In genomic region chr7:5420108-5420840, GRCh38 we compare ENCODE assay signal across 8 cellular contexts. TPM values are rescaled to one million over a fixed set of nuclear protein-coding genes. Genes with fewer than 3 reads are reported as not detected.
A peak's percentile ranks its signal among the peaks of the same experiment; 100 is the strongest.
DNase-seq lines count a peak whose midpoint lies in the region; ATAC-seq, FAIRE-seq and TF ChIP-seq lines count a peak whose summit lies in the region.

No MANE protein-coding gene starts in this region.

- H3K9me3 ChIP-seq in astrocyte (ENCODE audit: insufficient read depth, low read depth, low read length) (no peaks in the 10 kb centered on the region), small intestine (ENCODE audit: control insufficient read depth, low read depth) (no peaks in the 10 kb centered on the region)

- H4K20me1 ChIP-seq in astrocyte (ENCODE audit: insufficient read depth, low read length): peaks cover 59% of the 10 kb centered on the region

- H3K4me1 ChIP-seq in astrocyte (ENCODE audit: insufficient read depth, low read length) (peaks cover 25% of the 10 kb centered on the region), small intestine (ENCODE audit: control insufficient read depth in 2 of 2, insufficient read depth in 1 of 2, low read depth in 1 of 2, low read length in 1 of 2) (peaks cover 0 to 3% of the 10 kb centered on the region in 2 donors)

- peaks cover 29% of the 10 kb centered on the region for H3K4me1 Mint-ChIP-seq in activated naive CD4-positive, alpha-beta T cell treated with anti-CD3 and anti-CD28 coated beads for 36 hours (ENCODE audit: low read depth)
- peaks cover 13% of the 10 kb centered on the region for H3K4me1 Mint-ChIP-seq in astrocyte (ENCODE audit: low read depth, unreplicated experiment)

- ATAC-seq in HG03139 (IDR thresholded peaks at IDR 0.05; ENCODE audit: unreplicated experiment) (no peak), GM21619 (IDR thresholded peaks at IDR 0.05; ENCODE audit: unreplicated experiment) (no peak)

- H3K4me3 ChIP-seq in astrocyte (ENCODE audit: insufficient read depth, low read depth, low read length) (peak overlapping the region; percentile 99), small intestine (ENCODE audit: low read depth in 1 of 2, low read length in 2 of 2) (peak overlapping the region; percentile 85 to 91)

- H3K36me3 Mint-ChIP-seq in activated naive CD4-positive, alpha-beta T cell treated with anti-CD3 and anti-CD28 coated beads for 36 hours (ENCODE audit: low read depth): no peaks in the 10 kb centered on the region
- H3K36me3 Mint-ChIP-seq in astrocyte (ENCODE audit: low read depth, unreplicated experiment): peaks cover 1% of the 10 kb centered on the region

- H3K36me3 ChIP-seq in astrocyte (ENCODE audit: insufficient read depth, low read length) (no peaks in the 10 kb centered on the region), small intestine (ENCODE audit: control insufficient read depth in 2 of 2, insufficient read depth in 2 of 2, low read length in 2 of 2) (no peaks in the 10 kb centered on the region)

- intact Hi-C loops in activated naive CD4-positive, alpha-beta T cell treated with anti-CD3 and anti-CD28 coated beads for 36 hours (cut with micrococcal nuclease): loop anchor here (5.0 kb wide), 1 partner anchor 282 kb away; no protein-coding TSS in a partner anchor

- FAIRE-seq in astrocyte (lab: Jason Lieb, UNC): no peak
- FAIRE-seq in small intestine (lab: Jason Lieb, UNC): no peak

- H3K9me3 Mint-ChIP-seq in activated naive CD4-positive, alpha-beta T cell treated with anti-CD3 and anti-CD28 coated beads for 36 hours: no peaks in the 10 kb centered on the region
- H3K9me3 Mint-ChIP-seq in astrocyte (ENCODE audit: unreplicated experiment): no peaks in the 10 kb centered on the region

- H3K4me2 ChIP-seq in astrocyte (ENCODE audit: low read length): peak overlapping the region; percentile 98

- H3K27ac Mint-ChIP-seq in activated naive CD4-positive, alpha-beta T cell treated with anti-CD3 and anti-CD28 coated beads for 36 hours: no peak overlapping the region
- H3K27ac Mint-ChIP-seq in astrocyte (ENCODE audit: unreplicated experiment): peak overlapping the region; percentile 87

- H3K27me3 ChIP-seq in astrocyte (ENCODE audit: insufficient read depth, low read length): no peaks in the 10 kb centered on the region
- no peaks in the 10 kb centered on the region for H3K27me3 ChIP-seq in small intestine (ENCODE audit: control insufficient read depth in 2 of 2, insufficient read depth in 2 of 2, low read length in 2 of 2)

- H3K27ac ChIP-seq in astrocyte (ENCODE audit: low read depth, low read length) (peak overlapping the region; percentile 93), small intestine (ENCODE audit: low read depth in 1 of 2, low read length in 1 of 2) (peak overlapping the region; percentile 88 to 92)

- CTCF ChIA-PET in activated naive CD4-positive, alpha-beta T cell treated with anti-CD3 and anti-CD28 coated beads for 36 hours (lab: Charles Lee): interaction anchor here (0.5 kb wide), 1 partner anchor 407 kb away, joined by 3 read pairs; no protein-coding TSS in a partner anchor

- 1% methylated on average over 57 to 75 of the region's 75 CpGs for WGBS in small intestine, 3 donors

- H3K79me2 ChIP-seq in astrocyte (ENCODE audit: insufficient read depth, low read length): peaks cover 88% of the 10 kb centered on the region

- peaks cover 53% of the 10 kb centered on the region for H3K27me3 Mint-ChIP-seq in activated naive CD4-positive, alpha-beta T cell treated with anti-CD3 and anti-CD28 coated beads for 36 hours (ENCODE audit: low read depth)
- no peaks in the 10 kb centered on the region for H3K27me3 Mint-ChIP-seq in astrocyte (ENCODE audit: low read depth, unreplicated experiment)

- H2AFZ ChIP-seq in astrocyte (ENCODE audit: low read depth, low read length): no peak overlapping the region

- H3K4me3 Mint-ChIP-seq in activated naive CD4-positive, alpha-beta T cell treated with anti-CD3 and anti-CD28 coated beads for 36 hours: peak overlapping the region; percentile 29
- H3K4me3 Mint-ChIP-seq in astrocyte (ENCODE audit: unreplicated experiment): peak overlapping the region; percentile 93

- TF ChIP-seq CTCF in astrocyte (IDR thresholded peaks at IDR 0.05; ENCODE audit: insufficient read depth, low read depth, low read length): no peak

- no peak for DNase-seq in activated naive CD4-positive, alpha-beta T cell treated with anti-CD3 and anti-CD28 coated beads for 36 hours
- no peak for DNase-seq in activated naive CD4-positive, alpha-beta T cell treated with Interleukin-2 at 50 U/mL for 16 hours
- DNase-seq in astrocyte (ENCODE audit: low read depth): no peak
- peak; percentile 10 for DNase-seq in iPS-NIHi11 (ENCODE audit: low spot score)
- DNase-seq in small intestine: peak; percentile 20
- DNase-seq in NAMALWA (ENCODE audit: low spot score): no peak

- peak overlapping the region; percentile 99 for H3K9ac ChIP-seq in astrocyte (ENCODE audit: low read length)

RNA-seq across cellular contexts. Expression of gene TNRC18, which starts 3.4 kb away (rescaled TPM):
- 10 to 100 TPM; 36.0 to 43.8 TPM for total RNA-seq in activated naive CD4-positive, alpha-beta T cell treated with anti-CD3 and anti-CD28 coated beads for 36 hours
- total RNA-seq in astrocyte: 77.8 and 84.3 TPM in 2 replicates
- polyA plus RNA-seq in small intestine: 10 to 100 TPM in 2 of 3 donors, 1 to 10 TPM in 1; 5.4 to 43.0 (median 15.4) TPM

Comparison
In these comparisons a context has a peak if more than half of its experiments do, and no peak if none do; other contexts are left out.
1. DNase-seq: peak in iPS-NIHi11 (single experiment) and small intestine (single experiment); none in activated naive CD4-positive, alpha-beta T cell treated with anti-CD3 and anti-CD28 coated beads for 36 hours (single experiment), activated naive CD4-positive, alpha-beta T cell treated with Interleukin-2 at 50 U/mL for 16 hours (single experiment), astrocyte (single experiment) and NAMALWA (single experiment).